ENCODE assay signal across 15 cellular contexts in genomic region chr9:92980085-92980745, GRCh38. TPM values are rescaled to one million over a fixed set of nuclear protein-coding genes. Genes with fewer than 3 reads are reported as not detected.
DNase-seq lines count a peak whose midpoint lies in the region; ATAC-seq and TF ChIP-seq lines count a peak whose summit lies in the region.
"Had no signal": no experiment of that assay in that cellular context is flagged by ENCODE, and none has a peak within 500 bp of the region (broad histone marks: within the 10 kb centered on the region; RNA-seq: fewer than 3 reads in every experiment).

No MANE protein-coding gene starts in this region.

- intact Hi-C loops in activated CD4-positive, alpha-beta T cell treated with anti-CD3 and anti-CD28 coated beads, Interleukin-2, amount 10 ng/mL, durations not matched to agents 24 days and 14 days (cut with micrococcal nuclease): no loop called here
- intact Hi-C loops in left ventricle myocardium superior (cut with micrococcal nuclease): no loop called here

- H3K27ac ChIP-seq in OCI-LY3 (ENCODE audit: low read length): no peak overlapping the region
- H3K27ac ChIP-seq in smooth muscle cell (ENCODE audit: low read depth): peak overlapping the region; percentile 44
- H3K27ac ChIP-seq: esophagus squamous epithelium had no signal

- H3K4me2 ChIP-seq in OCI-LY3 (ENCODE audit: low read length): 0 out of 2 replicates have a peak overlapping the region, but pooled peaks have one; percentile 2
- H3K4me2 ChIP-seq in smooth muscle cell: no peak overlapping the region

- WGBS in smooth muscle cell (ENCODE audit: low lambda C conversion rate): 71% methylated on average over 7 of the region's 7 CpGs

- no peaks in the 10 kb centered on the region for H3K27me3 Mint-ChIP-seq in activated CD4-positive, alpha-beta T cell treated with anti-CD3 and anti-CD28 coated beads, Interleukin-2, amount 10 ng/mL, durations not matched to agents 24 days and 14 days
- H3K27me3 Mint-ChIP-seq in activated naive CD8-positive, alpha-beta T cell treated with anti-CD3 and anti-CD28 coated beads, Interleukin-2, amount 10 ng/mL, durations not matched to agents 7 days and 5 days: no peaks in the 10 kb centered on the region

- no peaks in the 10 kb centered on the region for H4K20me1 ChIP-seq in OCI-LY3 (ENCODE audit: insufficient read depth, low read length)
- H4K20me1 ChIP-seq in smooth muscle cell (ENCODE audit: low read depth): no peaks in the 10 kb centered on the region

- H3K9me3 Mint-ChIP-seq in activated CD4-positive, alpha-beta T cell treated with anti-CD3 and anti-CD28 coated beads, Interleukin-2, amount 10 ng/mL, durations not matched to agents 24 days and 14 days: peaks cover 11% of the 10 kb centered on the region
- peaks cover 9% of the 10 kb centered on the region for H3K9me3 Mint-ChIP-seq in activated naive CD8-positive, alpha-beta T cell treated with anti-CD3 and anti-CD28 coated beads, Interleukin-2, amount 10 ng/mL, durations not matched to agents 7 days and 5 days

- H3K4me1 ChIP-seq in OCI-LY3 (ENCODE audit: low read length): peaks cover 5% of the 10 kb centered on the region; the same call in 1 of the 2 replicates
- H3K4me1 ChIP-seq in smooth muscle cell (ENCODE audit: low read depth): no peaks in the 10 kb centered on the region

- peak overlapping the region; percentile 47 for H3K4me3 Mint-ChIP-seq in activated CD4-positive, alpha-beta T cell treated with anti-CD3 and anti-CD28 coated beads, Interleukin-2, amount 10 ng/mL, durations not matched to agents 24 days and 14 days
- H3K4me3 Mint-ChIP-seq in activated naive CD8-positive, alpha-beta T cell treated with anti-CD3 and anti-CD28 coated beads, Interleukin-2, amount 10 ng/mL, durations not matched to agents 7 days and 5 days: peak overlapping the region; percentile 75

- peaks cover 45% of the 10 kb centered on the region for H3K4me1 Mint-ChIP-seq in activated CD4-positive, alpha-beta T cell treated with anti-CD3 and anti-CD28 coated beads, Interleukin-2, amount 10 ng/mL, durations not matched to agents 24 days and 14 days
- H3K4me1 Mint-ChIP-seq in activated naive CD8-positive, alpha-beta T cell treated with anti-CD3 and anti-CD28 coated beads, Interleukin-2, amount 10 ng/mL, durations not matched to agents 7 days and 5 days: peaks cover 41% of the 10 kb centered on the region

- H3K9me3 ChIP-seq in OCI-LY3 (ENCODE audit: insufficient read depth, low read length) (peaks cover 26% of the 10 kb centered on the region), smooth muscle cell (replicated peaks; ENCODE audit: low read depth) (peaks cover 14% of the 10 kb centered on the region)

- no peak overlapping the region for H3K9ac ChIP-seq in OCI-LY3 (ENCODE audit: low read length)
- no peak overlapping the region for H3K9ac ChIP-seq in smooth muscle cell (ENCODE audit: low read depth)

- H3K79me2 ChIP-seq in OCI-LY3 (ENCODE audit: low read length): no peaks in the 10 kb centered on the region
- no peaks in the 10 kb centered on the region for H3K79me2 ChIP-seq in smooth muscle cell (ENCODE audit: low read depth)

- H3K36me3 Mint-ChIP-seq in activated CD4-positive, alpha-beta T cell treated with anti-CD3 and anti-CD28 coated beads, Interleukin-2, amount 10 ng/mL, durations not matched to agents 24 days and 14 days (ENCODE audit: low read depth): peaks cover 79% of the 10 kb centered on the region
- peaks cover 75% of the 10 kb centered on the region for H3K36me3 Mint-ChIP-seq in activated naive CD8-positive, alpha-beta T cell treated with anti-CD3 and anti-CD28 coated beads, Interleukin-2, amount 10 ng/mL, durations not matched to agents 7 days and 5 days

- no peaks in the 10 kb centered on the region for H3F3A ChIP-seq in smooth muscle cell (ENCODE audit: low read depth)

- H3K27me3 ChIP-seq in OCI-LY3 (ENCODE audit: low read depth, low read length): no peaks in the 10 kb centered on the region
- no peaks in the 10 kb centered on the region for H3K27me3 ChIP-seq in smooth muscle cell (ENCODE audit: low read depth)
- H3K27me3 ChIP-seq: esophagus squamous epithelium, spleen, upper lobe of left lung had no signal

- peak; percentile 62 for ATAC-seq in activated naive CD8-positive, alpha-beta T cell treated with anti-CD3 and anti-CD28 coated beads, Interleukin-2, amount 10 ng/mL, durations not matched to agents 7 days and 5 days (ENCODE audit: low read depth)
- no peak for ATAC-seq in HG02759 (IDR thresholded peaks at IDR 0.05; ENCODE audit: unreplicated experiment)
- ATAC-seq in left ventricle myocardium superior: no peak
- ATAC-seq: Panc1 had no signal

- TF ChIP-seq CTCF in OCI-LY3 (IDR thresholded peaks at IDR 0.05; ENCODE audit: low read depth, low read length): no peak
- TF ChIP-seq CTCF in smooth muscle cell (IDR thresholded peaks at IDR 0.05; ENCODE audit: borderline replicate concordance, insufficient read depth, poor library complexity, severe bottlenecking): no peak

- POLR2A ChIA-PET in activated naive CD8-positive, alpha-beta T cell treated with anti-CD3 and anti-CD28 coated beads, Interleukin-2, amount 10 ng/mL, durations not matched to agents 7 days and 5 days (lab: Charles Lee): interaction anchor here (0.5 to 1.8 kb wide), 7 partner anchors 9 to 84 kb away, joined by 3 to 8 read pairs (median 4); partner anchors contain the start of gene FGD3

- peak overlapping the region; percentile 77 for H3K27ac Mint-ChIP-seq in activated CD4-positive, alpha-beta T cell treated with anti-CD3 and anti-CD28 coated beads, Interleukin-2, amount 10 ng/mL, durations not matched to agents 24 days and 14 days
- peak overlapping the region; percentile 84 for H3K27ac Mint-ChIP-seq in activated naive CD8-positive, alpha-beta T cell treated with anti-CD3 and anti-CD28 coated beads, Interleukin-2, amount 10 ng/mL, durations not matched to agents 7 days and 5 days

- DNase-seq in activated CD4-positive, alpha-beta T cell treated with anti-CD3 and anti-CD28 coated beads, Interleukin-2, amount 10 ng/mL, durations not matched to agents 24 days and 14 days: no peak
- no peak for DNase-seq in activated CD4-positive, alpha-beta T cell treated with anti-CD3 and anti-CD28 coated beads for 48 hours
- no peak for DNase-seq in activated naive CD8-positive, alpha-beta T cell treated with anti-CD3 and anti-CD28 coated beads, Interleukin-2, amount 10 ng/mL, durations not matched to agents 7 days and 5 days
- DNase-seq in smooth muscle cell (lab: John Stamatoyannopoulos, UW; ENCODE audit: unreplicated experiment) (no peak), GM03348 (ENCODE audit: low spot score) (no peak), left ventricle myocardium superior (no peak)
- DNase-seq: cerebellar nuclear complex, DMS79, esophagus squamous epithelium, hypothalamus, spleen, upper lobe of left lung had no signal

- H3K4me3 ChIP-seq in OCI-LY3 (ENCODE audit: low read length): no peak overlapping the region
- no peak overlapping the region for H3K4me3 ChIP-seq in smooth muscle cell
- H3K4me3 ChIP-seq: esophagus squamous epithelium, spleen, upper lobe of left lung had no signal

- H2AFZ ChIP-seq in OCI-LY3 (ENCODE audit: low read depth, low read length) (no peak overlapping the region), smooth muscle cell (ENCODE audit: low read depth) (no peak overlapping the region)

- H3K36me3 ChIP-seq in OCI-LY3 (replicated peaks; ENCODE audit: low read depth, low read length): peaks cover 15% of the 10 kb centered on the region
- no peaks in the 10 kb centered on the region for H3K36me3 ChIP-seq in smooth muscle cell (ENCODE audit: low read depth)

RNA-seq across cellular contexts. Expression of gene FGD3, which starts 32.9 kb away (rescaled TPM):
- 39.5 and 39.7 TPM in 2 replicates for total RNA-seq in activated CD4-positive, alpha-beta T cell treated with anti-CD3 and anti-CD28 coated beads, Interleukin-2, amount 10 ng/mL, durations not matched to agents 24 days and 14 days
- 100 to 1,000 TPM; 160 to 161 TPM for total RNA-seq in activated naive CD8-positive, alpha-beta T cell treated with anti-CD3 and anti-CD28 coated beads, Interleukin-2, amount 10 ng/mL, durations not matched to agents 7 days and 5 days
- total RNA-seq in smooth muscle cell: 2.0 and 2.1 TPM in 2 replicates
- 1.1 and 3.1 TPM in 2 replicates for polyA plus RNA-seq in smooth muscle cell
- 3.2 TPM for total RNA-seq in left ventricle myocardium superior
